11 cellular contexts compared by ENCODE assay signal in genomic region chr3:21017115-21017852, GRCh38.
A peak's percentile ranks its signal among the peaks of the same experiment; 100 is the strongest.
DNase-seq lines count a peak whose midpoint lies in the region; TF ChIP-seq lines count a peak whose summit lies in the region.
"Had no signal": no experiment of that assay in that cellular context is flagged by ENCODE, and none has a peak within 500 bp of the region (broad histone marks: within the 10 kb centered on the region; RNA-seq: fewer than 3 reads in every experiment).

No MANE protein-coding gene starts in this region.

- DNase-seq in AG04450 (ENCODE audit: low read depth, low spot score) (no peak), GM23248 (peak; percentile 4), RWPE1 (ENCODE audit: low spot score) (peak; percentile 74), fibroblast of mammary gland (ENCODE audit: low read depth) (peak; percentile 2), lower leg skin (ENCODE audit: low spot score in 2 of 2) (no peak), retina (no peak)
- DNase-seq in NK-92 treated with Interleukin-12 subunit alpha and Interleukin-12 subunit beta, amount 100 ng/mL, for 24 hours (lab: John Stamatoyannopoulos, UW), result no peak
- no peak for DNase-seq in activated CD4-positive, alpha-beta T cell treated with anti-CD3 and anti-CD28 coated beads for 48 hours
- DNase-seq: activated CD4-positive, alpha-beta T cell treated with anti-CD3 and anti-CD28 coated beads, Interleukin-2, amount 50 U/mL, for 48 hours; BE2C had no signal

- H3K4me3 ChIP-seq in AG04450 (ENCODE audit: low read depth, low read length) (no peak overlapping the region), GM23248 (no peak overlapping the region), fibroblast of mammary gland (ENCODE audit: control insufficient read depth, low read depth, low read length) (no peak overlapping the region), lower leg skin (ENCODE audit: low read depth, poor library complexity, severe bottlenecking) (no peak overlapping the region)
- H3K4me3 ChIP-seq: skin epidermis had no signal

- H3K4me2 ChIP-seq in GM23248 (ENCODE audit: unreplicated experiment), result no peak overlapping the region

- peaks cover 4% of the 10 kb centered on the region for H3K9me3 ChIP-seq in AG04450 (ENCODE audit: control insufficient read depth, insufficient read depth, low read length)
- H3K9me3 ChIP-seq in GM23248 (ENCODE audit: low read depth), result no peaks in the 10 kb centered on the region
- H3K9me3 ChIP-seq: BE2C had no signal

- no peak overlapping the region for H2AFZ ChIP-seq in GM23248

- in situ Hi-C loops in GM23248 (cut with MboI), result no loop called here

- no peaks in the 10 kb centered on the region for H3K4me1 ChIP-seq in GM23248 (ENCODE audit: insufficient read depth)
- H3K4me1 ChIP-seq: BE2C had no signal

- H3K79me2 ChIP-seq in GM23248 (ENCODE audit: insufficient read depth), result no peaks in the 10 kb centered on the region

- H3F3A ChIP-seq in GM23248 (ENCODE audit: insufficient read depth), result no peaks in the 10 kb centered on the region

- H3K27ac ChIP-seq in AG04450 (ENCODE audit: low read depth, low read length), result no peak overlapping the region
- H3K27ac ChIP-seq in GM23248, result no peak overlapping the region
- H3K27ac ChIP-seq in RWPE1, result peak overlapping the region; percentile 65
- H3K27ac ChIP-seq: skin epidermis had no signal

- TF ChIP-seq POLR2A in lower leg skin (IDR thresholded peaks at IDR 0.05), result no peak

- no peaks in the 10 kb centered on the region for H3K36me3 ChIP-seq in GM23248 (ENCODE audit: low read depth)
- H3K36me3 ChIP-seq: BE2C had no signal

- CTCF ChIA-PET in AG04450 (lab: Charles Lee), result no interaction called here
- CTCF ChIA-PET in RWPE1 (lab: Yijun Ruan, JAX), result interaction anchor here (0.7 kb wide), 1 partner anchor 199 kb away, joined by 4 read pairs; no protein-coding TSS in a partner anchor

- no peak overlapping the region for H3K9ac ChIP-seq in GM23248

- TF ChIP-seq CTCF in AG04450 (IDR thresholded peaks at IDR 0.05; ENCODE audit: low read depth, low read length) (peak; percentile 7; the same call in 1 of the 2 replicates), RWPE1 (conservative IDR thresholded peaks at IDR 0.05; ENCODE audit: low read depth) (no peak; the same call in 1 of the 2 replicates), fibroblast of mammary gland (conservative IDR thresholded peaks at IDR 0.05; ENCODE audit: control insufficient read depth, insufficient read depth, low read depth, low read length) (peak; percentile 22), lower leg skin (IDR thresholded peaks at IDR 0.05) (no peak)

- 88 to 93% methylated on average over 10 of the region's 10 CpGs for WGBS in GM23248 (ENCODE audit: low coverage in 1 of 2, low lambda C conversion rate in 2 of 2, missing lambda C conversion rate in 2 of 2), 2 experiments
- 85 to 86% methylated on average over 9 to 10 of the region's 10 CpGs for WGBS in lower leg skin, 2 donors

- intact Hi-C loops in lower leg skin (cut with DNase I; ENCODE audit: low total_unique reads), result no loop called here

- H3K27me3 ChIP-seq in AG04450 (ENCODE audit: control insufficient read depth, insufficient read depth, low read length), result no peaks in the 10 kb centered on the region
- no peaks in the 10 kb centered on the region for H3K27me3 ChIP-seq in GM23248 (replicated peaks; ENCODE audit: insufficient read depth)
- H3K27me3 ChIP-seq: BE2C had no signal

- no peaks in the 10 kb centered on the region for H3K9me2 ChIP-seq in GM23248 (ENCODE audit: insufficient read depth)

- POLR2A ChIA-PET in AG04450 (lab: Yijun Ruan, JAX) (no interaction called here), RWPE1 (lab: Yijun Ruan, JAX; ENCODE audit: low non-redundant PET) (no interaction called here)

- H4K20me1 ChIP-seq in GM23248 (ENCODE audit: insufficient read depth), result no peaks in the 10 kb centered on the region

Comparison
In these comparisons a context has a peak if more than half of its experiments do, and no peak if none do; other contexts are left out.
1. DNase-seq: peak in GM23248 (single experiment), RWPE1 (single experiment) and fibroblast of mammary gland (single experiment); none in AG04450 (single experiment), NK-92 treated with Interleukin-12 subunit alpha and Interleukin-12 subunit beta, amount 100 ng/mL, for 24 hours (single experiment), activated CD4-positive, alpha-beta T cell treated with anti-CD3 and anti-CD28 coated beads for 48 hours (single experiment), lower leg skin (0 of 2) and retina (single experiment).
2. CTCF ChIP-seq: peak in AG04450 (single experiment) and fibroblast of mammary gland (single experiment); none in RWPE1 (single experiment) and lower leg skin (0 of 3).